8 cellular contexts compared by ENCODE assay signal in the genomic region with DNA sequence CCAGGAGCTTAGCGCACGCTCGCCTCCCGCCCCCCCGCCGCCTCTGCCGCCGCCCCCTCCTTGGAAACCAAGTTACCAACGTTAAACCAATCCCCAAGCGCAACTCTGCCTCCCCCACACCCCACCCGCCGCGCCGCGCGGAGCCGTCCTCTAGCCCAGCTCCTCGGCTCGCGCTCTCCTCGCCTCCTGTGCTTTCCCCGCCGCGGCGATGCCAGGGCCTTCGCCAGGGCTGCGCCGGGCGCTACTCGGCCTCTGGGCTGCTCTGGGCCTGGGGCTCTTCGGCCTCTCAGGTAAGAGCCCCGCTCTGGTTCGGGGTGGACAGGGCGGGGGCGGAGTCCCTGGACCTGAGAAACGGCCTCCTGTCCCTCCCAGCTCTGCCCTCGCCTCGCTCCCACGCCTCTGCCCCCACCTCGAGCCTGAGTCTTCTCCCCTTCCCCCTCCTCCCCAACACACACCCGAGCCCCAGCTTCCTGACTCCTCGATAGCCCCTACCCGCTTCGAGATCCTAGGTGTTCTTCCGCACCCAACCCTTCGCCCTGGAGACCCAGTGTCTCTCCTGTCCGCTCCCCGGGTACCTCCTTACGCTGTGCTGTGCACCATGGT. TPM values are rescaled to one million over a fixed set of nuclear protein-coding genes. Genes with fewer than 3 reads are reported as not detected.
DNase-seq lines count a peak whose midpoint lies in the region; FAIRE-seq and TF ChIP-seq lines count a peak whose summit lies in the region.

A gene with protein sequence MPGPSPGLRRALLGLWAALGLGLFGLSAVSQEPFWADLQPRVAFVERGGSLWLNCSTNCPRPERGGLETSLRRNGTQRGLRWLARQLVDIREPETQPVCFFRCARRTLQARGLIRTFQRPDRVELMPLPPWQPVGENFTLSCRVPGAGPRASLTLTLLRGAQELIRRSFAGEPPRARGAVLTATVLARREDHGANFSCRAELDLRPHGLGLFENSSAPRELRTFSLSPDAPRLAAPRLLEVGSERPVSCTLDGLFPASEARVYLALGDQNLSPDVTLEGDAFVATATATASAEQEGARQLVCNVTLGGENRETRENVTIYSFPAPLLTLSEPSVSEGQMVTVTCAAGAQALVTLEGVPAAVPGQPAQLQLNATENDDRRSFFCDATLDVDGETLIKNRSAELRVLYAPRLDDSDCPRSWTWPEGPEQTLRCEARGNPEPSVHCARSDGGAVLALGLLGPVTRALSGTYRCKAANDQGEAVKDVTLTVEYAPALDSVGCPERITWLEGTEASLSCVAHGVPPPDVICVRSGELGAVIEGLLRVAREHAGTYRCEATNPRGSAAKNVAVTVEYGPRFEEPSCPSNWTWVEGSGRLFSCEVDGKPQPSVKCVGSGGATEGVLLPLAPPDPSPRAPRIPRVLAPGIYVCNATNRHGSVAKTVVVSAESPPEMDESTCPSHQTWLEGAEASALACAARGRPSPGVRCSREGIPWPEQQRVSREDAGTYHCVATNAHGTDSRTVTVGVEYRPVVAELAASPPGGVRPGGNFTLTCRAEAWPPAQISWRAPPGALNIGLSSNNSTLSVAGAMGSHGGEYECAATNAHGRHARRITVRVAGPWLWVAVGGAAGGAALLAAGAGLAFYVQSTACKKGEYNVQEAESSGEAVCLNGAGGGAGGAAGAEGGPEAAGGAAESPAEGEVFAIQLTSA (plus strand): TSS at position 117 of the 603 bp plus-strand sequence. CDS start 92 bp downstream, at position 209.

- H3K4me1 ChIP-seq in DOHH2 (ENCODE audit: control insufficient read depth, low read length) (peaks cover 80% of the 10 kb centered on the region), iPS DF 6.9 (ENCODE audit: control insufficient read depth, insufficient read depth, low read length) (peaks cover 4% of the 10 kb centered on the region)

- H3K9me2 ChIP-seq in DOHH2 (replicated peaks; ENCODE audit: control insufficient read depth, low read length): no peaks in the 10 kb centered on the region

- peak within 1 kb of the TSS; percentile 95 for H3K4me2 ChIP-seq in DOHH2 (ENCODE audit: low read length)

- H3F3A ChIP-seq in DOHH2 (ENCODE audit: control insufficient read depth, insufficient read depth): peaks cover 15% of the 10 kb centered on the region

- no CpG with 5 or more reads among the region's 49 CpGs for WGBS in iPS DF 6.9 (ENCODE audit: insufficient coverage, insufficient read length)

- peak within 1 kb of the TSS; percentile 68 for H3K27ac Mint-ChIP-seq in activated T-helper 2 cell treated with anti-CD3 and anti-CD28 coated beads, Interferon-gamma antibody, Interleukin-2, Interleukin-4, amounts not matched to agents 10 μg/mL and 5 μg/mL and 100 μg/mL, durations not matched to agents 14 hours and 24 hours and 36 hours

- DNase-seq in NAMALWA (ENCODE audit: low spot score): peak; percentile 59
- DNase-seq in activated T-helper 2 cell treated with anti-CD3 and anti-CD28 coated beads, Interferon-gamma antibody, Interleukin-2, Interleukin-4, amounts not matched to agents 10 μg/mL and 5 μg/mL and 100 μg/mL, durations not matched to agents 14 hours and 24 hours and 36 hours (ENCODE audit: low spot score): no peak
- DNase-seq in iPS DF 6.9 (ENCODE audit: low read depth, low spot score): no peak
- DNase-seq in stimulated activated CD8-positive, alpha-beta memory T cell treated with anti-CD3 and anti-CD28 coated beads, Interleukin-12 subunit alpha, Interleukin-12 subunit beta, amount 100 ng/mL, for 4 hours (ENCODE audit: low read depth): peak; percentile 57
- no peak for DNase-seq in superior temporal gyrus (ENCODE audit: extremely low spot score)
- no peak for DNase-seq in urothelium cell line (ENCODE audit: low spot score)
- DNase-seq in kidney glomerular epithelial cell (lab: John Stamatoyannopoulos, UW): no peak

- H3K36me3 Mint-ChIP-seq in activated T-helper 2 cell treated with anti-CD3 and anti-CD28 coated beads, Interferon-gamma antibody, Interleukin-2, Interleukin-4, amounts not matched to agents 10 μg/mL and 5 μg/mL and 100 μg/mL, durations not matched to agents 14 hours and 24 hours and 36 hours (ENCODE audit: low read depth): peaks cover 23% of the 10 kb centered on the region

- H3K9me3 Mint-ChIP-seq in activated T-helper 2 cell treated with anti-CD3 and anti-CD28 coated beads, Interferon-gamma antibody, Interleukin-2, Interleukin-4, amounts not matched to agents 10 μg/mL and 5 μg/mL and 100 μg/mL, durations not matched to agents 14 hours and 24 hours and 36 hours: no peaks in the 10 kb centered on the region

- peaks cover 50% of the 10 kb centered on the region for H3K27me3 Mint-ChIP-seq in activated T-helper 2 cell treated with anti-CD3 and anti-CD28 coated beads, Interferon-gamma antibody, Interleukin-2, Interleukin-4, amounts not matched to agents 10 μg/mL and 5 μg/mL and 100 μg/mL, durations not matched to agents 14 hours and 24 hours and 36 hours (ENCODE audit: low read depth)

- peaks cover 69% of the 10 kb centered on the region for H3K4me1 Mint-ChIP-seq in activated T-helper 2 cell treated with anti-CD3 and anti-CD28 coated beads, Interferon-gamma antibody, Interleukin-2, Interleukin-4, amounts not matched to agents 10 μg/mL and 5 μg/mL and 100 μg/mL, durations not matched to agents 14 hours and 24 hours and 36 hours (ENCODE audit: low read depth)

- H3K79me2 ChIP-seq in DOHH2 (ENCODE audit: control insufficient read depth, low read length): no peaks in the 10 kb centered on the region

- H3K9me3 ChIP-seq in DOHH2 (ENCODE audit: control insufficient read depth, insufficient read depth, low read length): no peaks in the 10 kb centered on the region
- no peaks in the 10 kb centered on the region for H3K9me3 ChIP-seq in iPS DF 6.9 (ENCODE audit: control insufficient read depth, insufficient read depth, low read length)

- no peak for TF ChIP-seq CTCF in DOHH2 (IDR thresholded peaks at IDR 0.05; ENCODE audit: low read depth, low read length, poor library complexity, severe bottlenecking)

- H3K27me3 ChIP-seq in DOHH2 (ENCODE audit: control insufficient read depth, low read length) (peaks cover 27% of the 10 kb centered on the region), iPS DF 6.9 (ENCODE audit: control insufficient read depth, insufficient read depth, low read length) (peaks cover 55% of the 10 kb centered on the region)

- no peaks in the 10 kb centered on the region for H4K20me1 ChIP-seq in DOHH2 (ENCODE audit: control insufficient read depth, insufficient read depth, low read depth, low read length)

- FAIRE-seq in urothelium cell line (lab: Jason Lieb, UNC): no peak

- peak within 1 kb of the TSS; percentile 81 for H3K4me3 ChIP-seq in DOHH2 (ENCODE audit: low read length)
- peak within 1 kb of the TSS; percentile 27; the same call in 1 of the 2 replicates for H3K4me3 ChIP-seq in iPS DF 6.9 (ENCODE audit: low read length)

- H3K27ac ChIP-seq in DOHH2 (ENCODE audit: low read depth, low read length) (peak within 1 kb of the TSS; percentile 66), iPS DF 6.9 (ENCODE audit: low read length) (no peak within 1 kb of the TSS)

- H3K36me3 ChIP-seq in DOHH2 (ENCODE audit: control insufficient read depth, low read length) (peaks cover 14% of the 10 kb centered on the region), iPS DF 6.9 (ENCODE audit: control insufficient read depth, insufficient read depth, low read length) (no peaks in the 10 kb centered on the region; the same call in 1 of the 2 replicates)

- H3K4me3 Mint-ChIP-seq in activated T-helper 2 cell treated with anti-CD3 and anti-CD28 coated beads, Interferon-gamma antibody, Interleukin-2, Interleukin-4, amounts not matched to agents 10 μg/mL and 5 μg/mL and 100 μg/mL, durations not matched to agents 14 hours and 24 hours and 36 hours (ENCODE audit: low read depth): peak within 1 kb of the TSS; percentile 79

- intact Hi-C loops in activated T-helper 2 cell treated with anti-CD3 and anti-CD28 coated beads, Interferon-gamma antibody, Interleukin-2, Interleukin-4, amounts not matched to agents 10 μg/mL and 5 μg/mL and 100 μg/mL, durations not matched to agents 14 hours and 24 hours and 36 hours (cut with micrococcal nuclease): loop anchor here (5.0 to 10.0 kb wide), 3 partner anchors 42 to 365 kb away; a partner anchor contains a TSS

RNA-seq across cellular contexts. Expression of the gene that starts here (rescaled TPM):
- 2.6 and 3.5 TPM in 2 replicates for total RNA-seq in activated T-helper 2 cell treated with anti-CD3 and anti-CD28 coated beads, Interferon-gamma antibody, Interleukin-2, Interleukin-4, amounts not matched to agents 10 μg/mL and 5 μg/mL and 100 μg/mL, durations not matched to agents 14 hours and 24 hours and 36 hours

Comparison
In these comparisons a context has a peak if more than half of its experiments do, and no peak if none do; other contexts are left out.
1. DNase-seq: peak in NAMALWA (single experiment) and stimulated activated CD8-positive, alpha-beta memory T cell treated with anti-CD3 and anti-CD28 coated beads, Interleukin-12 subunit alpha, Interleukin-12 subunit beta, amount 100 ng/mL, for 4 hours (single experiment); none in activated T-helper 2 cell treated with anti-CD3 and anti-CD28 coated beads, Interferon-gamma antibody, Interleukin-2, Interleukin-4, amounts not matched to agents 10 μg/mL and 5 μg/mL and 100 μg/mL, durations not matched to agents 14 hours and 24 hours and 36 hours (single experiment), iPS DF 6.9 (single experiment), superior temporal gyrus (single experiment), urothelium cell line (single experiment) and kidney glomerular epithelial cell (single experiment).